In genomic region chr3:66260431-66260830, GRCh38 we compare ENCODE assay signal across 18 cellular contexts. TPM values are rescaled to one million over a fixed set of nuclear protein-coding genes. Genes with fewer than 3 reads are reported as not detected.
DNase-seq lines count a peak whose midpoint lies in the region; ATAC-seq and TF ChIP-seq lines count a peak whose summit lies in the region.
"Had no signal": no experiment of that assay in that cellular context is flagged by ENCODE, and none has a peak within 500 bp of the region (broad histone marks: within the 10 kb centered on the region; RNA-seq: fewer than 3 reads in every experiment).

No MANE protein-coding gene starts in this region.

- H3K27me3 Mint-ChIP-seq in mesothelial cell of epicardium (ENCODE audit: low read depth) = no peaks in the 10 kb centered on the region
- H3K27me3 Mint-ChIP-seq: B cell; CD4-positive, CD25-positive, alpha-beta regulatory T cell had no signal

- no peaks in the 10 kb centered on the region for H3K4me1 Mint-ChIP-seq in mesothelial cell of epicardium

- H3K27me3 ChIP-seq in right atrium auricular region = no peaks in the 10 kb centered on the region
- no peaks in the 10 kb centered on the region for H3K27me3 ChIP-seq in heart right ventricle
- no peaks in the 10 kb centered on the region for H3K27me3 ChIP-seq in osteoblast (ENCODE audit: insufficient read depth, low read length)
- H3K27me3 ChIP-seq: BLaER1 had no signal

- H3K27ac ChIP-seq in right atrium auricular region (no peak overlapping the region), heart right ventricle (peak overlapping the region in 3 of 10 donors; percentile 15 to 51 (median 21)), osteoblast (ENCODE audit: low read depth, low read length) (no peak overlapping the region)
- H3K27ac ChIP-seq: 22Rv1, BLaER1, C4-2B, GM23248 had no signal

- TF ChIP-seq CTCF in right atrium auricular region (IDR thresholded peaks at IDR 0.05) (no peak), heart right ventricle (IDR thresholded peaks at IDR 0.05) (no peak), osteoblast (IDR thresholded peaks at IDR 0.05; ENCODE audit: extremely low read depth, low read depth, low read length) (no peak), mesothelial cell of epicardium (IDR thresholded peaks at IDR 0.05; ENCODE audit: unreplicated experiment) (no peak)

- no peak overlapping the region for H3K27ac Mint-ChIP-seq in mesothelial cell of epicardium
- H3K27ac Mint-ChIP-seq: B cell; CD8-positive, alpha-beta T cell had no signal

- H3K4me1 ChIP-seq in right atrium auricular region (peaks cover 0 to 16% of the 10 kb centered on the region in 2 donors), heart right ventricle (peaks cover 0 to 25% (median 6%) of the 10 kb centered on the region in 9 donors), osteoblast (ENCODE audit: insufficient read depth, low read length) (peaks cover 17% of the 10 kb centered on the region)
- H3K4me1 ChIP-seq: Caco-2 had no signal

- H3K4me3 Mint-ChIP-seq in mesothelial cell of epicardium = no peak overlapping the region
- H3K4me3 Mint-ChIP-seq: B cell; CD4-positive, CD25-positive, alpha-beta regulatory T cell; CD8-positive, alpha-beta T cell had no signal

- H2AFZ ChIP-seq in osteoblast (ENCODE audit: low read length) = no peak overlapping the region
- H2AFZ ChIP-seq: GM23248 had no signal

- intact Hi-C loops in Right ventricle myocardium inferior (cut with DNase I) (loop anchor here (5.0 kb wide), 1 partner anchor 112 kb away; no protein-coding TSS in a partner anchor), heart right ventricle (cut with DNase I) (no loop called here), left ventricle myocardium superior (cut with micrococcal nuclease) (no loop called here)

- H3K36me3 Mint-ChIP-seq in mesothelial cell of epicardium = peaks cover 4% of the 10 kb centered on the region

- no peak overlapping the region for H3K4me2 ChIP-seq in osteoblast (ENCODE audit: insufficient read depth, low read length)
- H3K4me2 ChIP-seq: BLaER1 had no signal

- H3K4me3 ChIP-seq in right atrium auricular region (no peak overlapping the region), heart right ventricle (no peak overlapping the region), osteoblast (ENCODE audit: insufficient read depth, low read length) (no peak overlapping the region)
- H3K4me3 ChIP-seq: BLaER1, GM23248 had no signal

- H3K9me3 ChIP-seq in right atrium auricular region (no peaks in the 10 kb centered on the region), heart right ventricle (no peaks in the 10 kb centered on the region), osteoblast (ENCODE audit: low read depth, low read length) (no peaks in the 10 kb centered on the region)
- H3K9me3 ChIP-seq: BLaER1, Caco-2 had no signal

- H3K9me3 Mint-ChIP-seq in mesothelial cell of epicardium = no peaks in the 10 kb centered on the region
- H3K9me3 Mint-ChIP-seq: CD4-positive, CD25-positive, alpha-beta regulatory T cell; CD8-positive, alpha-beta T cell had no signal

- H3K36me3 ChIP-seq in right atrium auricular region (no peaks in the 10 kb centered on the region), heart right ventricle (peaks cover 0 to 25% (median 0%) of the 10 kb centered on the region in 9 donors), osteoblast (ENCODE audit: insufficient read depth, low read length) (no peaks in the 10 kb centered on the region)

- ATAC-seq in Right ventricle myocardium inferior (peak; percentile 88), heart right ventricle (peak; percentile 57 to 95 (median 84)), left ventricle myocardium superior (peak; percentile 96), HG02885 (IDR thresholded peaks at IDR 0.05; ENCODE audit: poor library complexity, unreplicated experiment) (no peak)
- ATAC-seq: CD8-positive, alpha-beta T cell had no signal

- H3K79me2 ChIP-seq in osteoblast (ENCODE audit: insufficient read depth, low read length) = no peaks in the 10 kb centered on the region

- 66 to 73% methylated on average over 4 of the region's 4 CpGs for WGBS in heart right ventricle, 2 donors

- DNase-seq in Right ventricle myocardium inferior (ENCODE audit: missing footprints) = no peak
- no peak for DNase-seq in right atrium auricular region (ENCODE audit: low spot score)
- DNase-seq in heart right ventricle = peak in 1 of 2 donors; percentile 13
- DNase-seq in left ventricle myocardium superior = no peak
- peak; percentile 55 for DNase-seq in osteoblast (ENCODE audit: insufficient read length, low spot score, missing footprints)
- no peak for DNase-seq in mesothelial cell of epicardium (ENCODE audit: low spot score in 2 of 2, unreplicated experiment in 2 of 2)
- no peak for DNase-seq in DMS53 treated with DMSO at 0.1 percent for 48 hours (lab: John Stamatoyannopoulos, UW; ENCODE audit: unreplicated experiment)
- DNase-seq: Caco-2; CD4-positive, CD25-positive, alpha-beta regulatory T cell; CD8-positive, alpha-beta T cell; DMS79 treated with DMSO at 0.1 percent for 48 hours; H7 had no signal

- no peaks in the 10 kb centered on the region for H4K20me1 ChIP-seq in osteoblast (ENCODE audit: insufficient read depth, low read length)

RNA-seq across cellular contexts. Expression of gene SLC25A26, which starts 39.6 kb away (rescaled TPM):
- 45.9 TPM for total RNA-seq in Right ventricle myocardium inferior
- total RNA-seq in right atrium auricular region = 10 to 100 TPM; 19.1 to 22.4 TPM
- total RNA-seq in heart right ventricle = 10 to 100 TPM; 21.6 to 44.2 (median 31.9) TPM
- polyA plus RNA-seq in heart right ventricle = 10 to 100 TPM; 12.1 to 19.8 TPM
- total RNA-seq in left ventricle myocardium superior = 48.4 TPM
- total RNA-seq in osteoblast = 26.1 and 31.2 TPM in 2 replicates
- total RNA-seq in mesothelial cell of epicardium = 19.2 to 20.8 TPM (median 20.3 TPM) in 3 replicates
